15 cellular contexts compared by ENCODE assay signal in genomic region chr3:14809611-14810010, GRCh38. TPM values are rescaled to one million over a fixed set of nuclear protein-coding genes. Genes with fewer than 3 reads are reported as not detected.
DNase-seq lines count a peak whose midpoint lies in the region; ATAC-seq, FAIRE-seq and TF ChIP-seq lines count a peak whose summit lies in the region.
"Not testable (repeated sequence)": the region's sequence is repeated elsewhere in the genome, so short reads cannot be mapped to it uniquely, and the experiment has no call there.
"Had no signal": no experiment of that assay in that cellular context is flagged by ENCODE, and none has a peak within 500 bp of the region (broad histone marks: within the 10 kb centered on the region; RNA-seq: fewer than 3 reads in every experiment).

No MANE protein-coding gene starts in this region.

- not testable (repeated sequence) for H4K20me1 ChIP-seq in K562 (replicated peaks; ENCODE audit: control insufficient read depth, insufficient read depth, low read length); neural cell (ENCODE audit: insufficient read depth)

- not testable (repeated sequence) for H3K79me2 ChIP-seq in K562 (ENCODE audit: control insufficient read depth, insufficient read depth, low read length); neural cell (replicated peaks; ENCODE audit: insufficient read depth, low read length)

- TF ChIP-seq EP300 in K562 (IDR thresholded peaks at IDR 0.05; ENCODE audit: low read length); esophagus muscularis mucosa (IDR thresholded peaks at IDR 0.05); neural cell (conservative IDR thresholded peaks at IDR 0.05; ENCODE audit: poor library complexity, severe bottlenecking): not testable (repeated sequence)

- H3K27me3 ChIP-seq in H7 (ENCODE audit: control insufficient read depth, insufficient read depth, low read length) (peaks cover 26% of the 10 kb centered on the region), K562 (ENCODE audit: control insufficient read depth in 2 of 2, insufficient read depth in 2 of 2, low read length in 2 of 2) (peaks cover 39 to 81% of the 10 kb centered on the region in 2 experiments; a peak in 4 of 5 replicates), esophagus muscularis mucosa (peaks cover 0 to 78% (median 6%) of the 10 kb centered on the region in 4 donors), iPS DF 6.9 (ENCODE audit: control insufficient read depth, insufficient read depth, low read length) (peaks cover 14% of the 10 kb centered on the region; the same call in 1 of the 2 replicates), neural cell (ENCODE audit: insufficient read depth, low read depth, low read length) (peaks cover 52% of the 10 kb centered on the region)
- not testable (repeated sequence) for H3K27me3 ChIP-seq in right lobe of liver

- not testable (repeated sequence) for H3F3A ChIP-seq in neural cell (ENCODE audit: insufficient read depth, low read length, poor library complexity, severe bottlenecking)

- H3K9me2 ChIP-seq in neural cell (ENCODE audit: insufficient read depth, low read length), result not testable (repeated sequence)

- not testable (repeated sequence) for H3K9me3 Mint-ChIP-seq in type B pancreatic cell

- H3K36me3 Mint-ChIP-seq in type B pancreatic cell, result not testable (repeated sequence)

- H3K4me2 ChIP-seq in K562 (ENCODE audit: insufficient read depth, low read length); neural cell (ENCODE audit: low read length): not testable (repeated sequence)

- TF ChIP-seq POLR2A in K562 (conservative IDR thresholded peaks at IDR 0.05); esophagus muscularis mucosa (IDR thresholded peaks at IDR 0.05; ENCODE audit: low read depth); right lobe of liver (IDR thresholded peaks at IDR 0.05): not testable (repeated sequence)

- H3K9ac ChIP-seq in K562 (ENCODE audit: insufficient read depth in 1 of 2, low read depth in 2 of 2, low read length in 2 of 2); neural cell (ENCODE audit: low read length): not testable (repeated sequence)

- TF ChIP-seq CTCF in K562 (IDR thresholded peaks at IDR 0.05 in 2 of 3, conservative IDR thresholded peaks at IDR 0.05 in 1 of 3; ENCODE audit: insufficient read depth in 2 of 3, low read depth in 1 of 3, low read length in 3 of 3); esophagus muscularis mucosa (IDR thresholded peaks at IDR 0.05); right lobe of liver (IDR thresholded peaks at IDR 0.05); neural cell (IDR thresholded peaks at IDR 0.05; ENCODE audit: poor library complexity, severe bottlenecking); type B pancreatic cell (conservative IDR thresholded peaks at IDR 0.05): not testable (repeated sequence)

- POLR2A ChIA-PET in K562 (lab: Yijun Ruan, JAX), result not testable (repeated sequence)

- H3K27ac Mint-ChIP-seq in type B pancreatic cell, result not testable (repeated sequence)

- BruUV-seq in K562 (replicated peaks; lab: Mats Ljungman, UMichigan), result not testable (repeated sequence)

- not testable (repeated sequence) for H3K27ac ChIP-seq in K562 (ENCODE audit: extremely low read depth, low read depth, low read length); iPS DF 6.9 (ENCODE audit: low read length); neural cell (ENCODE audit: low read length)
- peak overlapping the region; percentile 57 to 71 (median 64) for H3K27ac ChIP-seq in esophagus muscularis mucosa (replicated peaks in 1 of 4)
- H3K27ac ChIP-seq in right lobe of liver, result peak overlapping the region in 2 of 3 donors; percentile 26 to 51
- H3K27ac ChIP-seq in skin epidermis, result peak overlapping the region in 11 of 21 experiments; percentile 25 to 77 (median 51)

- intact Hi-C loops in K562 (cut with micrococcal nuclease); esophagus muscularis mucosa (cut with DNase I); right lobe of liver (cut with DNase I): not testable (repeated sequence)

- WGBS in K562 (ENCODE audit: insufficient coverage, low coverage, missing lambda C conversion rate), result 2% methylated on average over 8 of the region's 9 CpGs
- 65% methylated on average over 5 of the region's 9 CpGs for WGBS in esophagus muscularis mucosa
- WGBS in iPS DF 6.9 (ENCODE audit: insufficient coverage, insufficient read length), result no CpG with 5 or more reads among the region's 9 CpGs
- 60% methylated on average over 1 of the region's 9 CpGs for WGBS in right lobe of liver (ENCODE audit: insufficient coverage, low coverage, low lambda C conversion rate, missing lambda C conversion rate)

- H3K27me3 Mint-ChIP-seq in type B pancreatic cell, result peaks cover 91% of the 10 kb centered on the region

- not testable (repeated sequence) for ATAC-seq in K562, right lobe of liver

- not testable (repeated sequence) for H3K4me1 Mint-ChIP-seq in type B pancreatic cell (ENCODE audit: unreplicated experiment)

- H3K4me3 ChIP-seq in H7 (ENCODE audit: insufficient read depth, low read depth, low read length) (peak overlapping the region; percentile 55), esophagus muscularis mucosa (peak overlapping the region; percentile 45 to 62 (median 61)), iPS DF 6.9 (ENCODE audit: low read length) (peak overlapping the region; percentile 59; the same call in 1 of the 2 replicates), neural cell (ENCODE audit: low read length) (peak overlapping the region; percentile 65), skin epidermis (peak overlapping the region in 2 of 7 experiments; percentile 7 to 29)
- not testable (repeated sequence) for H3K4me3 ChIP-seq in K562, right lobe of liver

- not testable (repeated sequence) for TF ChIP-seq RAD21 in K562 (CRISPR knock-in tag; conservative IDR thresholded peaks at IDR 0.05 in 1 of 2, IDR thresholded peaks at IDR 0.05 in 1 of 2); neural cell (conservative IDR thresholded peaks at IDR 0.05)

- in situ Hi-C loops in K562 (cut with MboI), result not testable (repeated sequence)

- H2AFZ ChIP-seq in K562 (ENCODE audit: low read depth, low read length); neural cell (ENCODE audit: low read depth, low read length): not testable (repeated sequence)

- peak; percentile 66 for DNase-seq in H7
- DNase-seq in K562 (ENCODE audit: extremely low read depth in 1 of 4, low spot score in 3 of 4); esophagus muscularis mucosa (ENCODE audit: extremely low spot score); iPS DF 6.9 (ENCODE audit: low read depth, low spot score); right lobe of liver; type B pancreatic cell (ENCODE audit: extremely low spot score, unreplicated experiment): not testable (repeated sequence)

- peak overlapping the region; percentile 80 for H3K4me3 Mint-ChIP-seq in type B pancreatic cell

- H3K4me1 ChIP-seq in K562 (replicated peaks in 1 of 2; ENCODE audit: control insufficient read depth in 2 of 2, insufficient read depth in 2 of 2, low read length in 2 of 2), result peaks cover 0 to 12% of the 10 kb centered on the region in 2 experiments; a peak in 3 of 5 replicates
- H3K4me1 ChIP-seq in esophagus muscularis mucosa, result peaks cover 35 to 59% (median 41%) of the 10 kb centered on the region in 4 donors
- H3K4me1 ChIP-seq in iPS DF 6.9 (ENCODE audit: control insufficient read depth, insufficient read depth, low read length); right lobe of liver: not testable (repeated sequence)

- not testable (repeated sequence) for FAIRE-seq in K562 (lab: Jason Lieb, UNC)

- H3K36me3 ChIP-seq in H7 (replicated peaks; ENCODE audit: control insufficient read depth, insufficient read depth, low read length); K562 (ENCODE audit: control insufficient read depth, insufficient read depth, low read length); esophagus muscularis mucosa; iPS DF 6.9 (ENCODE audit: control insufficient read depth, insufficient read depth, low read length); right lobe of liver; neural cell (ENCODE audit: insufficient read depth, low read length): not testable (repeated sequence)

- not testable (repeated sequence) for H3K9me3 ChIP-seq in K562 (replicated peaks; ENCODE audit: control insufficient read depth, insufficient read depth, low read depth, low read length); esophagus muscularis mucosa; iPS DF 6.9 (ENCODE audit: control insufficient read depth, insufficient read depth, low read length); right lobe of liver; neural cell (ENCODE audit: low read length)

- H3K9me1 ChIP-seq in K562 (ENCODE audit: control insufficient read depth, insufficient read depth, low read length), result not testable (repeated sequence)

- CTCF ChIA-PET in K562 (lab: Yijun Ruan, JAX; ENCODE audit: low intra/inter-chr PET ratio), result not testable (repeated sequence)

RNA-seq across cellular contexts. Expression of gene FGD5, which starts 9.2 kb away (rescaled TPM):
- 19.8 and 25.8 TPM in 2 replicates for total RNA-seq in H7 (2014; rRNA removed; shearing (Covaris generic))
- total RNA-seq in K562 (2011; cell fraction: chromatin; rRNA removed; ENCODE audit: low replicate concordance), result not detected in 2 replicates
- not detected in 2 replicates for total RNA-seq in K562 (2011; cell fraction: nucleolus; rRNA removed)
- total RNA-seq in K562 (2011; cell fraction: nucleoplasm; rRNA removed), result not detected in 2 replicates
- total RNA-seq in K562 (2014; rRNA removed) (not detected in 2 replicates), K562 (2014; rRNA removed; fragmentation: Illumina TruSeq; extraction: Trizol) (not detected in 2 replicates), K562 (2015; rRNA removed; fragmentation: Illumina TruSeq; extraction: Trizol) (not detected in 2 replicates), K562 (2021) (0.13 and 0.18 TPM in 2 replicates), esophagus muscularis mucosa (10 to 100 TPM; 15.4 to 21.1 (median 16.1) TPM), right lobe of liver (1 to 10 TPM; 3.4 to 8.9 (median 5.9) TPM), type B pancreatic cell (ENCODE audit: low replicate concordance) (1.6 and 15.3 TPM in 2 replicates)
- polyA plus RNA-seq in K562 (2011; rRNA removed) (not detected in 2 replicates), K562 (2014; fragmentation: Illumina TruSeq; extraction: Trizol) (not detected in 2 replicates), K562 (2014; fragmentation: Nextera tagmentation; extraction: Ambion mirVana) (not detected), K562 (2014; rRNA removed) (not detected in 2 replicates), neural cell (0.42 TPM in 1 of 2 replicates, not detected in the other)
- polyA plus RNA-seq in K562 (2011; cell fraction: cytosol; rRNA removed), result not detected in 2 replicates
- polyA plus RNA-seq in K562 (2011; cell fraction: nucleus; rRNA removed), result not detected in 2 replicates
- not detected in 2 replicates for polyA plus RNA-seq in K562 (2012)
- not detected in 2 replicates for polyA minus RNA-seq in K562 (2011; rRNA and poly(A)+ RNA removed)
- polyA minus RNA-seq in K562 (2011; cell fraction: cytosol; rRNA and poly(A)+ RNA removed), result not detected in 2 replicates
- not detected in 2 replicates for polyA minus RNA-seq in K562 (2011; cell fraction: nucleus; rRNA and poly(A)+ RNA removed)
- 0.12 and 0.24 TPM in 2 replicates for polyA minus RNA-seq in neural cell
- total RNA-seq: A673; activated naive CD4-positive, alpha-beta T cell treated with anti-CD3 and anti-CD28 coated beads for 36 hours; activated T-helper 1 cell treated with anti-CD3 and anti-CD28 coated beads, Interleukin-12 subunit alpha, Interleukin-12 subunit beta, Interleukin-2, Interleukin-4 antibody, amounts not matched to agents 30 ng/mL and 10 ng/mL and 1 ng/mL, durations not matched to agents 14 hours and 24 hours and 36 hours; MCF 10A; T-helper 17 cell had no signal
- polyA plus RNA-seq: CD4-positive, alpha-beta memory T cell; SK-N-SH had no signal
